In genomic region chrY:19744381-19745378, GRCh38 we compare ENCODE assay signal across 8 cellular contexts. TPM values are rescaled to one million over a fixed set of nuclear protein-coding genes. Genes with fewer than 3 reads are reported as not detected.
DNase-seq lines count a peak whose midpoint lies in the region; ATAC-seq and TF ChIP-seq lines count a peak whose summit lies in the region.

KDM5D (minus strand) TSS chrY:19744726; CDS start chrY:19744534, 192 bp downstream.

- ATAC-seq in activated T-helper 17 cell treated with anti-CD3 and anti-CD28 coated beads, Interleukin-2, amount 50 U/mL, for 72 hours (replicated peaks) = peak; percentile 75
- no peak for ATAC-seq in HG02571 (IDR thresholded peaks at IDR 0.05; ENCODE audit: unreplicated experiment)

- H3K4me3 ChIP-seq in MG63 = peak within 1 kb of the TSS; percentile 68
- H3K4me3 ChIP-seq in iPS-11a (ENCODE audit: low read depth, low read length) = peak within 1 kb of the TSS; percentile 76

- H3K36me3 ChIP-seq in MG63 = peaks cover 16% of the 10 kb centered on the region

- no peak for TF ChIP-seq CTCF in GM20000 (IDR thresholded peaks at IDR 0.05; ENCODE audit: extremely low read depth, missing control alignments)

- H3K4me3 Mint-ChIP-seq in activated T-helper 17 cell treated with anti-CD3 and anti-CD28 coated beads, Interleukin-2, amount 50 U/mL, for 72 hours = peak within 1 kb of the TSS; percentile 88

- peaks cover 3% of the 10 kb centered on the region for H3K4me1 Mint-ChIP-seq in activated T-helper 17 cell treated with anti-CD3 and anti-CD28 coated beads, Interleukin-2, amount 50 U/mL, for 72 hours

- peak within 1 kb of the TSS; percentile 92 for H3K27ac Mint-ChIP-seq in activated T-helper 17 cell treated with anti-CD3 and anti-CD28 coated beads, Interleukin-2, amount 50 U/mL, for 72 hours

- H3K36me3 Mint-ChIP-seq in activated T-helper 17 cell treated with anti-CD3 and anti-CD28 coated beads, Interleukin-2, amount 50 U/mL, for 72 hours (ENCODE audit: low read depth) = peaks cover 42% of the 10 kb centered on the region

- no peaks in the 10 kb centered on the region for H3K9me3 Mint-ChIP-seq in activated T-helper 17 cell treated with anti-CD3 and anti-CD28 coated beads, Interleukin-2, amount 50 U/mL, for 72 hours

- no peaks in the 10 kb centered on the region for H3K9me3 ChIP-seq in MG63

- DNase-seq in GM20000 (ENCODE audit: low spot score) (peak; percentile 23), MG63 (peak; percentile 65), NCI-H510A (lab: John Stamatoyannopoulos, UW) (no peak), NCI-H1417 (lab: John Stamatoyannopoulos, UW) (no peak)
- peak; percentile 69 for DNase-seq in stimulated activated CD8-positive, alpha-beta memory T cell treated with anti-CD3 and anti-CD28 coated beads, Interleukin-4, amount 100 ng/mL, for 48 hours

- H3K27me3 ChIP-seq in MG63 = no peaks in the 10 kb centered on the region

- no peaks in the 10 kb centered on the region for H3K27me3 Mint-ChIP-seq in activated T-helper 17 cell treated with anti-CD3 and anti-CD28 coated beads, Interleukin-2, amount 50 U/mL, for 72 hours

RNA-seq across cellular contexts. Expression of gene KDM5D, which starts in this region (rescaled TPM):
- 6.7 and 16.6 TPM in 2 replicates for total RNA-seq in MG63 (2014; rRNA removed; shearing (Covaris generic); ENCODE audit: low replicate concordance)
- 10 to 100 TPM; 31.0 to 31.3 TPM for total RNA-seq in activated T-helper 17 cell treated with anti-CD3 and anti-CD28 coated beads, Interleukin-2, amount 50 U/mL, for 72 hours

Comparison
In these comparisons a context has a peak if more than half of its experiments do, and no peak if none do; other contexts are left out.
1. DNase-seq: peak in GM20000 (single experiment), MG63 (single experiment) and stimulated activated CD8-positive, alpha-beta memory T cell treated with anti-CD3 and anti-CD28 coated beads, Interleukin-4, amount 100 ng/mL, for 48 hours (single experiment); none in NCI-H510A (single experiment) and NCI-H1417 (0 of 3).